In the genomic region with DNA sequence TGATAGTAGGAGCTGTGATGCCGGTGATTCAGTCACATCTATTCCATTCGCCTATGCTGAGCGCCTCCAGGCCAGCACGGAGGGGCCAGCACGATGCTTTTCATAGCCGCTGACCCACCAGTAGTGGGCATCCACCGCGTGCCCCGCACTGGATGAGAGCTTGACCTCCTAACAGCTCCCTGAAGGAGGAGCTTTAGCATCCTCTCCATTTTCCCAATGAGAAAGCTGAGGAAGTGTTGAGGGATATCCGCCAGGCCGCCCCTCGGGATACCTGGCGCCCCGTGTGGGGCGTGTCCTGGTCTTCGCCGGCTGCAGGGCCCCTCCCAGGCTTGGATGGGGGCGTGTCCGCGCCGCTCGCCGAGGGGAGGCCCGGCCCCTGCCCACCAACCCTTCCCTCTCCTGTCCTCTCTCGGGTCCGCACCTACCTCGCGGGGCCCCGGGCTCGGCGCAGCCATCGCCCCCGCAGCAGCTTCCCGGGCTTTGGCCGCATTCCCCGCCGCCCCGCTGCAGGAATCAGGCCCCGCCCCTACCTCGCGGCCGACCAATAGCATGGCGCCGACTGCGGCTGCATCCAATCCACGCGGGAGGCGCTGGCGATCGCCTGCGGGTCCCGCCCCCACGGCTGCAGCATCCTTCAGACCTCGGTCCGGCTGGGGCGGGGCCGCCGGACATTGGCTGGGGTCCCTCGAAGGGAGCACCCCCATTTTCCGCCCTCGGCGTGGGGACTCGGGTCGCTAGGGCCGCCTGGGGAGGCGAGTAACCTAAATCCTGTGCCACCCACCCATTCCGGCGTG, we compare ENCODE assay signal across 1 cellular context.
TF ChIP-seq lines count a peak whose summit lies in the region.

A gene with protein sequence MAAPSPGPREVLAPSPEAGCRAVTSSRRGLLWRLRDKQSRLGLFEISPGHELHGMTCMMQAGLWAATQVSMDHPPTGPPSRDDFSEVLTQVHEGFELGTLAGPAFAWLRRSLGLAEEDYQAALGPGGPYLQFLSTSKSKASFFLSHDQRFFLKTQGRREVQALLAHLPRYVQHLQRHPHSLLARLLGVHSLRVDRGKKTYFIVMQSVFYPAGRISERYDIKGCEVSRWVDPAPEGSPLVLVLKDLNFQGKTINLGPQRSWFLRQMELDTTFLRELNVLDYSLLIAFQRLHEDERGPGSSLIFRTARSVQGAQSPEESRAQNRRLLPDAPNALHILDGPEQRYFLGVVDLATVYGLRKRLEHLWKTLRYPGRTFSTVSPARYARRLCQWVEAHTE (minus strand): TSS at position 480 of the 794 bp plus-strand sequence. CDS start 25 bp downstream, at position 455.

TF ChIP-seq in K562, 482 proteins besides CTCF, POLR2A, EP300 and RAD21 (continued from another document and continues in another):
- TF ChIP-seq, protein P1, sequence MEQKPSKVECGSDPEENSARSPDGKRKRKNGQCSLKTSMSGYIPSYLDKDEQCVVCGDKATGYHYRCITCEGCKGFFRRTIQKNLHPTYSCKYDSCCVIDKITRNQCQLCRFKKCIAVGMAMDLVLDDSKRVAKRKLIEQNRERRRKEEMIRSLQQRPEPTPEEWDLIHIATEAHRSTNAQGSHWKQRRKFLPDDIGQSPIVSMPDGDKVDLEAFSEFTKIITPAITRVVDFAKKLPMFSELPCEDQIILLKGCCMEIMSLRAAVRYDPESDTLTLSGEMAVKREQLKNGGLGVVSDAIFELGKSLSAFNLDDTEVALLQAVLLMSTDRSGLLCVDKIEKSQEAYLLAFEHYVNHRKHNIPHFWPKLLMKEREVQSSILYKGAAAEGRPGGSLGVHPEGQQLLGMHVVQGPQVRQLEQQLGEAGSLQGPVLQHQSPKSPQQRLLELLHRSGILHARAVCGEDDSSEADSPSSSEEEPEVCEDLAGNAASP (IDR thresholded peaks at IDR 0.05), result no peak
- no peak for TF ChIP-seq NFXL1 (CRISPR knock-in tag; IDR thresholded peaks at IDR 0.05)
- TF ChIP-seq, protein P2, sequence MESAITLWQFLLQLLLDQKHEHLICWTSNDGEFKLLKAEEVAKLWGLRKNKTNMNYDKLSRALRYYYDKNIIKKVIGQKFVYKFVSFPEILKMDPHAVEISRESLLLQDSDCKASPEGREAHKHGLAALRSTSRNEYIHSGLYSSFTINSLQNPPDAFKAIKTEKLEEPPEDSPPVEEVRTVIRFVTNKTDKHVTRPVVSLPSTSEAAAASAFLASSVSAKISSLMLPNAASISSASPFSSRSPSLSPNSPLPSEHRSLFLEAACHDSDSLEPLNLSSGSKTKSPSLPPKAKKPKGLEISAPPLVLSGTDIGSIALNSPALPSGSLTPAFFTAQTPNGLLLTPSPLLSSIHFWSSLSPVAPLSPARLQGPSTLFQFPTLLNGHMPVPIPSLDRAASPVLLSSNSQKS (CRISPR knock-in tag; IDR thresholded peaks at IDR 0.05), result no peak
- TF ChIP-seq, protein P3, sequence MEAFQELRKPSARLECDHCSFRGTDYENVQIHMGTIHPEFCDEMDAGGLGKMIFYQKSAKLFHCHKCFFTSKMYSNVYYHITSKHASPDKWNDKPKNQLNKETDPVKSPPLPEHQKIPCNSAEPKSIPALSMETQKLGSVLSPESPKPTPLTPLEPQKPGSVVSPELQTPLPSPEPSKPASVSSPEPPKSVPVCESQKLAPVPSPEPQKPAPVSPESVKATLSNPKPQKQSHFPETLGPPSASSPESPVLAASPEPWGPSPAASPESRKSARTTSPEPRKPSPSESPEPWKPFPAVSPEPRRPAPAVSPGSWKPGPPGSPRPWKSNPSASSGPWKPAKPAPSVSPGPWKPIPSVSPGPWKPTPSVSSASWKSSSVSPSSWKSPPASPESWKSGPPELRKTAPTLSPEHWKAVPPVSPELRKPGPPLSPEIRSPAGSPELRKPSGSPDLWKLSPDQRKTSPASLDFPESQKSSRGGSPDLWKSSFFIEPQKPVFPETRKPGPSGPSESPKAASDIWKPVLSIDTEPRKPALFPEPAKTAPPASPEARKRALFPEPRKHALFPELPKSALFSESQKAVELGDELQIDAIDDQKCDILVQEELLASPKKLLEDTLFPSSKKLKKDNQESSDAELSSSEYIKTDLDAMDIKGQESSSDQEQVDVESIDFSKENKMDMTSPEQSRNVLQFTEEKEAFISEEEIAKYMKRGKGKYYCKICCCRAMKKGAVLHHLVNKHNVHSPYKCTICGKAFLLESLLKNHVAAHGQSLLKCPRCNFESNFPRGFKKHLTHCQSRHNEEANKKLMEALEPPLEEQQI (IDR thresholded peaks at IDR 0.05), result no peak
- TF ChIP-seq CHD1 (IDR thresholded peaks at IDR 0.05; ENCODE audit: low read length), result no peak
- no peak for TF ChIP-seq HDAC2 (IDR thresholded peaks at IDR 0.05)
- TF ChIP-seq ZNF785 (CRISPR knock-in tag; IDR thresholded peaks at IDR 0.05), result no peak
- no peak for TF ChIP-seq ZNF311 (CRISPR knock-in tag; IDR thresholded peaks at IDR 0.05)
- TF ChIP-seq ZNF3 (CRISPR knock-in tag; IDR thresholded peaks at IDR 0.05), result no peak
- no peak for TF ChIP-seq ARHGAP35 (IDR thresholded peaks at IDR 0.05; ENCODE audit: partially characterized antibody)
- TF ChIP-seq ZFP1 (CRISPR knock-in tag; IDR thresholded peaks at IDR 0.05), result no peak
- TF ChIP-seq MAFF (IDR thresholded peaks at IDR 0.05; ENCODE audit: low read length), result no peak
- no peak for TF ChIP-seq SNRNP70 (optimal IDR thresholded peaks at IDR 0.05; ENCODE audit: low read depth, low read length)
- no peak for TF ChIP-seq BCL6 (CRISPR knock-in tag; IDR thresholded peaks at IDR 0.05)
- no peak for TF ChIP-seq HDAC3 (IDR thresholded peaks at IDR 0.05; ENCODE audit: borderline replicate concordance, partially characterized antibody)
- TF ChIP-seq LARP7 (IDR thresholded peaks at IDR 0.05), result no peak
- TF ChIP-seq MAFG (tag; conservative IDR thresholded peaks at IDR 0.05), result no peak
- no peak for TF ChIP-seq IFI16 (CRISPR knock-in tag; IDR thresholded peaks at IDR 0.05)
- TF ChIP-seq, protein P4, sequence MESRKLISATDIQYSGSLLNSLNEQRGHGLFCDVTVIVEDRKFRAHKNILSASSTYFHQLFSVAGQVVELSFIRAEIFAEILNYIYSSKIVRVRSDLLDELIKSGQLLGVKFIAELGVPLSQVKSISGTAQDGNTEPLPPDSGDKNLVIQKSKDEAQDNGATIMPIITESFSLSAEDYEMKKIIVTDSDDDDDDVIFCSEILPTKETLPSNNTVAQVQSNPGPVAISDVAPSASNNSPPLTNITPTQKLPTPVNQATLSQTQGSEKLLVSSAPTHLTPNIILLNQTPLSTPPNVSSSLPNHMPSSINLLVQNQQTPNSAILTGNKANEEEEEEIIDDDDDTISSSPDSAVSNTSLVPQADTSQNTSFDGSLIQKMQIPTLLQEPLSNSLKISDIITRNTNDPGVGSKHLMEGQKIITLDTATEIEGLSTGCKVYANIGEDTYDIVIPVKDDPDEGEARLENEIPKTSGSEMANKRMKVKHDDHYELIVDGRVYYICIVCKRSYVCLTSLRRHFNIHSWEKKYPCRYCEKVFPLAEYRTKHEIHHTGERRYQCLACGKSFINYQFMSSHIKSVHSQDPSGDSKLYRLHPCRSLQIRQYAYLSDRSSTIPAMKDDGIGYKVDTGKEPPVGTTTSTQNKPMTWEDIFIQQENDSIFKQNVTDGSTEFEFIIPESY (CRISPR knock-in tag; IDR thresholded peaks at IDR 0.05), result peak; percentile 37; the same call in 1 of the 2 replicates
- no peak for TF ChIP-seq CCAR2 (IDR thresholded peaks at IDR 0.05; ENCODE audit: low read depth, low read length)
- no peak for TF ChIP-seq TRIM24 (IDR thresholded peaks at IDR 0.05)
- peak; percentile 99 for TF ChIP-seq CC2D1A (IDR thresholded peaks at IDR 0.05)
- TF ChIP-seq FIP1L1 (IDR thresholded peaks at IDR 0.05; ENCODE audit: low read depth, low read length, poor library complexity, severe bottlenecking), result peak; percentile 82
- no peak for TF ChIP-seq XRCC5 (IDR thresholded peaks at IDR 0.05; ENCODE audit: low read depth, low read length)
- TF ChIP-seq, protein P5, sequence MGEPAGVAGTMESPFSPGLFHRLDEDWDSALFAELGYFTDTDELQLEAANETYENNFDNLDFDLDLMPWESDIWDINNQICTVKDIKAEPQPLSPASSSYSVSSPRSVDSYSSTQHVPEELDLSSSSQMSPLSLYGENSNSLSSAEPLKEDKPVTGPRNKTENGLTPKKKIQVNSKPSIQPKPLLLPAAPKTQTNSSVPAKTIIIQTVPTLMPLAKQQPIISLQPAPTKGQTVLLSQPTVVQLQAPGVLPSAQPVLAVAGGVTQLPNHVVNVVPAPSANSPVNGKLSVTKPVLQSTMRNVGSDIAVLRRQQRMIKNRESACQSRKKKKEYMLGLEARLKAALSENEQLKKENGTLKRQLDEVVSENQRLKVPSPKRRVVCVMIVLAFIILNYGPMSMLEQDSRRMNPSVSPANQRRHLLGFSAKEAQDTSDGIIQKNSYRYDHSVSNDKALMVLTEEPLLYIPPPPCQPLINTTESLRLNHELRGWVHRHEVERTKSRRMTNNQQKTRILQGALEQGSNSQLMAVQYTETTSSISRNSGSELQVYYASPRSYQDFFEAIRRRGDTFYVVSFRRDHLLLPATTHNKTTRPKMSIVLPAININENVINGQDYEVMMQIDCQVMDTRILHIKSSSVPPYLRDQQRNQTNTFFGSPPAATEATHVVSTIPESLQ (CRISPR knock-in tag; IDR thresholded peaks at IDR 0.05), result 0 out of 2 replicates have a peak, but pooled peaks have one; percentile 60
- TF ChIP-seq, protein P6, sequence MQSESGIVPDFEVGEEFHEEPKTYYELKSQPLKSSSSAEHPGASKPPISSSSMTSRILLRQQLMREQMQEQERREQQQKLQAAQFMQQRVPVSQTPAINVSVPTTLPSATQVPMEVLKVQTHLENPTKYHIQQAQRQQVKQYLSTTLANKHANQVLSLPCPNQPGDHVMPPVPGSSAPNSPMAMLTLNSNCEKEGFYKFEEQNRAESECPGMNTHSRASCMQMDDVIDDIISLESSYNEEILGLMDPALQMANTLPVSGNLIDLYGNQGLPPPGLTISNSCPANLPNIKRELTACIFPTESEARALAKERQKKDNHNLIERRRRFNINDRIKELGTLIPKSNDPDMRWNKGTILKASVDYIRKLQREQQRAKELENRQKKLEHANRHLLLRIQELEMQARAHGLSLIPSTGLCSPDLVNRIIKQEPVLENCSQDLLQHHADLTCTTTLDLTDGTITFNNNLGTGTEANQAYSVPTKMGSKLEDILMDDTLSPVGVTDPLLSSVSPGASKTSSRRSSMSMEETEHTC (IDR thresholded peaks at IDR 0.05), result no peak
- TF ChIP-seq, protein P7, sequence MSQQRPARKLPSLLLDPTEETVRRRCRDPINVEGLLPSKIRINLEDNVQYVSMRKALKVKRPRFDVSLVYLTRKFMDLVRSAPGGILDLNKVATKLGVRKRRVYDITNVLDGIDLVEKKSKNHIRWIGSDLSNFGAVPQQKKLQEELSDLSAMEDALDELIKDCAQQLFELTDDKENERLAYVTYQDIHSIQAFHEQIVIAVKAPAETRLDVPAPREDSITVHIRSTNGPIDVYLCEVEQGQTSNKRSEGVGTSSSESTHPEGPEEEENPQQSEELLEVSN (IDR thresholded peaks at IDR 0.05; ENCODE audit: borderline replicate concordance in 1 of 2, extremely low read depth in 1 of 2, insufficient read depth in 1 of 2, insufficient read length in 1 of 2, low read depth in 1 of 2, low read length in 1 of 2, poor library complexity in 1 of 2, severe bottlenecking in 1 of 2), result peak in 1 of 2 experiments; percentile 67
- TF ChIP-seq CEBPB (tag; IDR thresholded peaks at IDR 0.05), result no peak
- TF ChIP-seq, protein P8, sequence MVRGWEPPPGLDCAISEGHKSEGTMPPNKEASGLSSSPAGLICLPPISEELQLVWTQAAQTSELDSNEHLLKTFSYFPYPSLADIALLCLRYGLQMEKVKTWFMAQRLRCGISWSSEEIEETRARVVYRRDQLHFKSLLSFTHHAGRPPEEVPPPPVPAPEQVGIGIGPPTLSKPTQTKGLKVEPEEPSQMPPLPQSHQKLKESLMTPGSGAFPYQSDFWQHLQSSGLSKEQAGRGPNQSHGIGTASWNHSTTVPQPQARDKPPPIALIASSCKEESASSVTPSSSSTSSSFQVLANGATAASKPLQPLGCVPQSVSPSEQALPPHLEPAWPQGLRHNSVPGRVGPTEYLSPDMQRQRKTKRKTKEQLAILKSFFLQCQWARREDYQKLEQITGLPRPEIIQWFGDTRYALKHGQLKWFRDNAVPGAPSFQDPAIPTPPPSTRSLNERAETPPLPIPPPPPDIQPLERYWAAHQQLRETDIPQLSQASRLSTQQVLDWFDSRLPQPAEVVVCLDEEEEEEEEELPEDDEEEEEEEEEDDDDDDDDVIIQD (CRISPR knock-in tag; IDR thresholded peaks at IDR 0.05), result no peak
- TF ChIP-seq U2AF1 (optimal IDR thresholded peaks at IDR 0.05; ENCODE audit: low read depth, low read length), result peak; percentile 58
- TF ChIP-seq, protein P9, sequence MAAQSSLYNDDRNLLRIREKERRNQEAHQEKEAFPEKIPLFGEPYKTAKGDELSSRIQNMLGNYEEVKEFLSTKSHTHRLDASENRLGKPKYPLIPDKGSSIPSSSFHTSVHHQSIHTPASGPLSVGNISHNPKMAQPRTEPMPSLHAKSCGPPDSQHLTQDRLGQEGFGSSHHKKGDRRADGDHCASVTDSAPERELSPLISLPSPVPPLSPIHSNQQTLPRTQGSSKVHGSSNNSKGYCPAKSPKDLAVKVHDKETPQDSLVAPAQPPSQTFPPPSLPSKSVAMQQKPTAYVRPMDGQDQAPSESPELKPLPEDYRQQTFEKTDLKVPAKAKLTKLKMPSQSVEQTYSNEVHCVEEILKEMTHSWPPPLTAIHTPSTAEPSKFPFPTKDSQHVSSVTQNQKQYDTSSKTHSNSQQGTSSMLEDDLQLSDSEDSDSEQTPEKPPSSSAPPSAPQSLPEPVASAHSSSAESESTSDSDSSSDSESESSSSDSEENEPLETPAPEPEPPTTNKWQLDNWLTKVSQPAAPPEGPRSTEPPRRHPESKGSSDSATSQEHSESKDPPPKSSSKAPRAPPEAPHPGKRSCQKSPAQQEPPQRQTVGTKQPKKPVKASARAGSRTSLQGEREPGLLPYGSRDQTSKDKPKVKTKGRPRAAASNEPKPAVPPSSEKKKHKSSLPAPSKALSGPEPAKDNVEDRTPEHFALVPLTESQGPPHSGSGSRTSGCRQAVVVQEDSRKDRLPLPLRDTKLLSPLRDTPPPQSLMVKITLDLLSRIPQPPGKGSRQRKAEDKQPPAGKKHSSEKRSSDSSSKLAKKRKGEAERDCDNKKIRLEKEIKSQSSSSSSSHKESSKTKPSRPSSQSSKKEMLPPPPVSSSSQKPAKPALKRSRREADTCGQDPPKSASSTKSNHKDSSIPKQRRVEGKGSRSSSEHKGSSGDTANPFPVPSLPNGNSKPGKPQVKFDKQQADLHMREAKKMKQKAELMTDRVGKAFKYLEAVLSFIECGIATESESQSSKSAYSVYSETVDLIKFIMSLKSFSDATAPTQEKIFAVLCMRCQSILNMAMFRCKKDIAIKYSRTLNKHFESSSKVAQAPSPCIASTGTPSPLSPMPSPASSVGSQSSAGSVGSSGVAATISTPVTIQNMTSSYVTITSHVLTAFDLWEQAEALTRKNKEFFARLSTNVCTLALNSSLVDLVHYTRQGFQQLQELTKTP (IDR thresholded peaks at IDR 0.05; ENCODE audit: low read depth in 1 of 2, partially characterized antibody in 2 of 2), result no peak
- TF ChIP-seq ZNF217 (CRISPR knock-in tag; IDR thresholded peaks at IDR 0.05), result no peak
- no peak for TF ChIP-seq OTX1 (CRISPR knock-in tag; IDR thresholded peaks at IDR 0.05)
